Comparison of ENCODE assay signal across 8 cellular contexts in genomic region chr9:97703437-97704326, GRCh38. TPM values are rescaled to one million over a fixed set of nuclear protein-coding genes. Genes with fewer than 3 reads are reported as not detected.
DNase-seq lines count a peak whose midpoint lies in the region; ATAC-seq and TF ChIP-seq lines count a peak whose summit lies in the region.

No MANE protein-coding gene starts in this region.

- no peaks in the 10 kb centered on the region for H3K9me3 ChIP-seq in esophagus squamous epithelium
- no peaks in the 10 kb centered on the region for H3K9me3 ChIP-seq in stomach smooth muscle (ENCODE audit: control insufficient read depth in 2 of 2, low read length in 2 of 2)
- H3K9me3 ChIP-seq in OCI-LY7 (ENCODE audit: low read length), result no peaks in the 10 kb centered on the region

- H3K4me1 ChIP-seq in esophagus squamous epithelium, result peaks cover 0 to 24% (median 4%) of the 10 kb centered on the region in 3 donors
- peaks cover 4% of the 10 kb centered on the region for H3K4me1 ChIP-seq in stomach smooth muscle (ENCODE audit: control insufficient read depth, insufficient read depth, low read length)
- H3K4me1 ChIP-seq in OCI-LY7 (ENCODE audit: insufficient read depth, low read length, poor library complexity, severe bottlenecking), result peaks cover 5% of the 10 kb centered on the region

- in situ Hi-C loops in Caki2 (cut with HindIII; ENCODE audit: low pct_unique_long_range_greater_than_20kb, low sequenced_read_pairs), result no loop called here

- no peak for TF ChIP-seq POLR2A in esophagus squamous epithelium (IDR thresholded peaks at IDR 0.05)

- CTCF ChIA-PET in OCI-LY7 (lab: Charles Lee; ENCODE audit: unreplicated experiment), result no interaction called here

- peak overlapping the region; percentile 67 to 86 (median 74) for H3K27ac ChIP-seq in esophagus squamous epithelium
- H3K27ac ChIP-seq in stomach smooth muscle (ENCODE audit: low read length), result peak overlapping the region; percentile 66
- no peak overlapping the region for H3K27ac ChIP-seq in OCI-LY7 (ENCODE audit: low read depth, low read length, poor library complexity, severe bottlenecking)

- no peaks in the 10 kb centered on the region for H3K9me2 ChIP-seq in OCI-LY7 (ENCODE audit: insufficient read depth, low read length)

- H3K4me2 ChIP-seq in OCI-LY7 (ENCODE audit: low read length), result no peak overlapping the region

- no peak overlapping the region for H3K4me3 ChIP-seq in esophagus squamous epithelium
- peak overlapping the region in 1 of 2 donors; percentile 3 for H3K4me3 ChIP-seq in stomach smooth muscle (ENCODE audit: low read length in 2 of 2)
- H3K4me3 ChIP-seq in OCI-LY7 (ENCODE audit: low read depth, low read length, poor library complexity, severe bottlenecking), result no peak overlapping the region

- BruUV-seq in OCI-LY7 (replicated peaks; lab: Mats Ljungman, UMichigan), result no TSS peak

- H2AFZ ChIP-seq in OCI-LY7 (ENCODE audit: low read length), result no peak overlapping the region

- H3K79me2 ChIP-seq in OCI-LY7 (ENCODE audit: insufficient read depth, low read depth, low read length), result no peaks in the 10 kb centered on the region

- no peaks in the 10 kb centered on the region for H4K20me1 ChIP-seq in OCI-LY7 (ENCODE audit: insufficient read depth, low read length)

- peak; percentile 84 for DNase-seq in Caki2 (ENCODE audit: low read depth)
- peak; percentile 35 to 64 for DNase-seq in SW 1271 (lab: John Stamatoyannopoulos, UW)
- DNase-seq in esophagus squamous epithelium (lab: John Stamatoyannopoulos, UW), result no peak
- DNase-seq in OCI-LY7 (ENCODE audit: low spot score), result no peak
- no peak for DNase-seq in NCI-H524 treated with DMSO at 0.1 percent for 48 hours (lab: John Stamatoyannopoulos, UW)

- WGBS in esophagus squamous epithelium, 2 donors, result 34 to 37% methylated on average over 11 of the region's 11 CpGs

- H3K27me3 ChIP-seq in esophagus squamous epithelium, result peaks cover 0 to 3% (median 0%) of the 10 kb centered on the region in 4 donors
- peaks cover 0 to under 1% of the 10 kb centered on the region in 2 donors for H3K27me3 ChIP-seq in stomach smooth muscle (ENCODE audit: control insufficient read depth in 1 of 2, insufficient read depth in 2 of 2, low read length in 2 of 2)

- H3K9ac ChIP-seq in stomach smooth muscle (ENCODE audit: low read length in 2 of 2), result peak overlapping the region in 1 of 2 donors; percentile 55

- POLR2A ChIA-PET in OCI-LY7 (lab: Charles Lee), result no interaction called here

- no peak for TF ChIP-seq CTCF in esophagus squamous epithelium (IDR thresholded peaks at IDR 0.05)
- no peak for TF ChIP-seq CTCF in OCI-LY7 (conservative IDR thresholded peaks at IDR 0.05; ENCODE audit: low read length)

- peak; percentile 50 for ATAC-seq in HG03342 (IDR thresholded peaks at IDR 0.05; ENCODE audit: unreplicated experiment)
- ATAC-seq in HG02973 (IDR thresholded peaks at IDR 0.05; ENCODE audit: unreplicated experiment), result no peak

- H3K36me3 ChIP-seq in esophagus squamous epithelium (no peaks in the 10 kb centered on the region), stomach smooth muscle (ENCODE audit: control insufficient read depth in 2 of 2, insufficient read depth in 2 of 2, low read length in 2 of 2) (no peaks in the 10 kb centered on the region), OCI-LY7 (ENCODE audit: insufficient read depth, low read length) (no peaks in the 10 kb centered on the region)

- intact Hi-C loops in esophagus squamous epithelium (cut with DNase I), result no loop called here
- intact Hi-C loops in OCI-LY7 (cut with micrococcal nuclease; ENCODE audit: unreplicated experiment), result no loop called here

RNA-seq across cellular contexts. Expression of gene XPA, which starts 6.5 kb away (rescaled TPM):
- 0.81 and 7.7 TPM in 2 replicates for total RNA-seq in Caki2 (2014; rRNA removed; shearing (Covaris generic); ENCODE audit: low replicate concordance)
- total RNA-seq in esophagus squamous epithelium (10 to 100 TPM in 2 of 4 donors, 1 to 10 TPM in 2; 8.5 to 14.5 (median 10.3) TPM), OCI-LY7 (2022) (13.7 and 15.7 TPM in 2 replicates)
- total RNA-seq in OCI-LY7 (2014; rRNA removed; shearing (Covaris generic)), result 15.8 and 17.8 TPM in 2 replicates

Comparison
In these comparisons a context has a peak if more than half of its experiments do, and no peak if none do; other contexts are left out.
1. DNase-seq: peak in Caki2 (single experiment) and SW 1271 (2 of 2); none in esophagus squamous epithelium (single experiment), OCI-LY7 (single experiment) and NCI-H524 treated with DMSO at 0.1 percent for 48 hours (single experiment).